Comparison of ENCODE assay signal across 10 cellular contexts in genomic region chr13:60369242-60369641, GRCh38.
DNase-seq lines count a peak whose midpoint lies in the region; ATAC-seq and TF ChIP-seq lines count a peak whose summit lies in the region.
"Had no signal": no experiment of that assay in that cellular context is flagged by ENCODE, and none has a peak within 500 bp of the region (broad histone marks: within the 10 kb centered on the region; RNA-seq: fewer than 3 reads in every experiment).

No MANE protein-coding gene starts in this region.

- no peaks in the 10 kb centered on the region for H3K36me3 Mint-ChIP-seq in T-helper 2 cell treated with Interferon-gamma antibody and Interleukin-4, amounts not matched to agents 5 μg/mL and 100 μg/mL, for 36 hours (ENCODE audit: low read depth)
- H3K36me3 Mint-ChIP-seq: activated naive CD8-positive, alpha-beta T cell treated with anti-CD3 and anti-CD28 coated beads, Interleukin-2, amount 10 ng/mL, durations not matched to agents 7 days and 5 days had no signal

- H3K27ac Mint-ChIP-seq in T-helper 2 cell treated with Interferon-gamma antibody and Interleukin-4, amounts not matched to agents 5 μg/mL and 100 μg/mL, for 36 hours = no peak overlapping the region
- H3K27ac Mint-ChIP-seq: activated naive CD8-positive, alpha-beta T cell treated with anti-CD3 and anti-CD28 coated beads, Interleukin-2, amount 10 ng/mL, durations not matched to agents 7 days and 5 days had no signal

- H3K4me1 ChIP-seq in Loucy (ENCODE audit: insufficient read depth, low read length, poor library complexity, severe bottlenecking) = no peaks in the 10 kb centered on the region

- 0 out of 2 replicates have a peak overlapping the region, but pooled peaks have one; percentile 53 for H2AFZ ChIP-seq in Loucy (ENCODE audit: low read length)

- H3K4me1 Mint-ChIP-seq in T-helper 2 cell treated with Interferon-gamma antibody and Interleukin-4, amounts not matched to agents 5 μg/mL and 100 μg/mL, for 36 hours (ENCODE audit: low read depth) = no peaks in the 10 kb centered on the region
- H3K4me1 Mint-ChIP-seq: activated naive CD8-positive, alpha-beta T cell treated with anti-CD3 and anti-CD28 coated beads, Interleukin-2, amount 10 ng/mL, durations not matched to agents 7 days and 5 days had no signal

- no peak overlapping the region for H3K4me3 Mint-ChIP-seq in T-helper 2 cell treated with Interferon-gamma antibody and Interleukin-4, amounts not matched to agents 5 μg/mL and 100 μg/mL, for 36 hours
- H3K4me3 Mint-ChIP-seq: activated naive CD8-positive, alpha-beta T cell treated with anti-CD3 and anti-CD28 coated beads, Interleukin-2, amount 10 ng/mL, durations not matched to agents 7 days and 5 days had no signal

- H3K27me3 ChIP-seq in Loucy (ENCODE audit: insufficient read depth, low read length, poor library complexity, severe bottlenecking) = no peaks in the 10 kb centered on the region

- no peaks in the 10 kb centered on the region for H3F3A ChIP-seq in Loucy (ENCODE audit: low read depth)

- H3K4me2 ChIP-seq in Loucy (ENCODE audit: low read depth, low read length, poor library complexity, severe bottlenecking) = no peak overlapping the region

- TF ChIP-seq CTCF in AG09309 (IDR thresholded peaks at IDR 0.05; ENCODE audit: control insufficient read depth, insufficient read depth, low read depth, low read length, missing control alignments) (peak; percentile 22), Loucy (conservative IDR thresholded peaks at IDR 0.05; ENCODE audit: low read length) (peak; percentile 65), fibroblast of pulmonary artery (IDR thresholded peaks at IDR 0.05; ENCODE audit: low read length, missing control alignments) (peak; percentile 43)

- peaks cover 3% of the 10 kb centered on the region for H3K27me3 Mint-ChIP-seq in T-helper 2 cell treated with Interferon-gamma antibody and Interleukin-4, amounts not matched to agents 5 μg/mL and 100 μg/mL, for 36 hours (ENCODE audit: low read depth)

- DNase-seq in AG09309 (ENCODE audit: low read depth) (no peak), fibroblast of pulmonary artery (ENCODE audit: low read depth) (peak; percentile 9), AG08395 (ENCODE audit: low spot score) (no peak)
- DNase-seq in stimulated activated CD8-positive, alpha-beta memory T cell treated with anti-CD3 and anti-CD28 coated beads, Interleukin-4, amount 100 ng/mL, for 48 hours = no peak
- no peak for DNase-seq in effector CD8-positive, alpha-beta T cell (lab: John Stamatoyannopoulos, UW)
- DNase-seq in T-helper 2 cell treated with Interferon-gamma antibody and Interleukin-4, amounts not matched to agents 5 μg/mL and 100 μg/mL, for 36 hours (ENCODE audit: low spot score) = no peak
- DNase-seq: activated naive CD8-positive, alpha-beta T cell treated with anti-CD3 and anti-CD28 coated beads, Interleukin-2, amount 10 ng/mL, durations not matched to agents 7 days and 5 days had no signal

- H3K36me3 ChIP-seq in Loucy (ENCODE audit: insufficient read depth, low read length) = no peaks in the 10 kb centered on the region

- no peaks in the 10 kb centered on the region for H3K79me2 ChIP-seq in Loucy (ENCODE audit: insufficient read depth, low read length)

- H3K9ac ChIP-seq in Loucy (ENCODE audit: low read depth, low read length, poor library complexity, severe bottlenecking) = no peak overlapping the region

- no peaks in the 10 kb centered on the region; the same call in 1 of the 2 replicates for H3K9me3 ChIP-seq in Loucy (ENCODE audit: insufficient read depth, low read depth, low read length)

- peaks cover 3% of the 10 kb centered on the region for H3K9me3 Mint-ChIP-seq in T-helper 2 cell treated with Interferon-gamma antibody and Interleukin-4, amounts not matched to agents 5 μg/mL and 100 μg/mL, for 36 hours
- H3K9me3 Mint-ChIP-seq: activated naive CD8-positive, alpha-beta T cell treated with anti-CD3 and anti-CD28 coated beads, Interleukin-2, amount 10 ng/mL, durations not matched to agents 7 days and 5 days had no signal

- H4K20me1 ChIP-seq in Loucy (ENCODE audit: insufficient read depth, low read length, poor library complexity, severe bottlenecking) = no peaks in the 10 kb centered on the region

- H3K9me2 ChIP-seq in Loucy (replicated peaks; ENCODE audit: low read depth, low read length) = no peaks in the 10 kb centered on the region

- ATAC-seq in GM18867 (IDR thresholded peaks at IDR 0.05; ENCODE audit: unreplicated experiment) = peak; percentile 65

- no peak overlapping the region for H3K4me3 ChIP-seq in AG09309 (ENCODE audit: control insufficient read depth, low read depth, low read length)
- no peak overlapping the region for H3K4me3 ChIP-seq in Loucy (ENCODE audit: low read length, poor library complexity, severe bottlenecking)
- no peak overlapping the region for H3K4me3 ChIP-seq in fibroblast of pulmonary artery (replicated peaks; ENCODE audit: low read depth, low read length)
- H3K4me3 ChIP-seq: SK-N-MC had no signal
